ENCODE assay signal across 33 cellular contexts in the genomic region with DNA sequence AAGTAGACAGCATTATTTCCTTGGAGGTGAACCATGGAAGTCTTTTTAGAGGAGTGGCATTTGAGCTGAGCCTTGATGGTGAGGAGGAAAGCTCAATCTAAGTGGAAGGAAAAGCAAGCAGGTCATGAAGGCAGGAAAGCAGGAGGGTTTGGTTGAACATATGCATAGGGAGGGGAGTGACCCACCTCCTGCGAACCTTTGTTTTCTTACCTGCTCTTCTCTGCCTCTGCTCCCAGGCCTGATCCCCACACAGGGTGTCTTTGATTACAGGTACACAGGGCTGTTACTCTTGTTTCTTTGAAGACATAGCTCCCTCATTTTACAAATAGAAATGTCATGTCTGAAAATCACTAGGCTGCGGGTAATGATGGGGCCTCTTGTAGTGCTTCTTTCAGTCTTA.
"Had no signal": no experiment of that assay in that cellular context is flagged by ENCODE, and none has a peak within 500 bp of the region (broad histone marks: within the 10 kb centered on the region; RNA-seq: fewer than 3 reads in every experiment).

No MANE protein-coding gene starts in this region.

- H3K9me3 Mint-ChIP-seq: activated B cell treated with CpG ODN at 0.5 μM for 24 hours had no signal

- H3K27ac ChIP-seq: VCaP, WERI-Rb-1 had no signal

- H3K27me3 Mint-ChIP-seq: activated B cell treated with CpG ODN at 0.5 μM for 24 hours; activated CD4-positive, alpha-beta memory T cell treated with anti-CD3 and anti-CD28 coated beads for 36 hours; activated CD4-positive, alpha-beta T cell treated with anti-CD3 and anti-CD28 coated beads, Interleukin-2, amount 10 ng/mL, durations not matched to agents 24 days and 14 days; activated CD4-positive, alpha-beta T cell treated with anti-CD3 and anti-CD28 coated beads, Interleukin-2, amount 10 ng/mL, durations not matched to agents 7 days and 5 days; activated CD8-positive, alpha-beta T cell treated with anti-CD3 and anti-CD28 coated beads for 36 hours; T-helper 17 cell had no signal

- H3K36me3 Mint-ChIP-seq: activated CD4-positive, alpha-beta memory T cell treated with anti-CD3 and anti-CD28 coated beads for 36 hours; T-cell had no signal

- H3K27ac Mint-ChIP-seq: activated B cell treated with CpG ODN at 0.5 μM for 24 hours; activated CD4-positive, alpha-beta memory T cell treated with anti-CD3 and anti-CD28 coated beads for 36 hours; activated CD4-positive, alpha-beta memory T cell treated with anti-CD3 and anti-CD28 coated beads, Interleukin-2, amount 10 ng/mL, durations not matched to agents 7 days and 5 days; activated CD4-positive, alpha-beta T cell treated with anti-CD3 and anti-CD28 coated beads for 36 hours; activated CD4-positive, alpha-beta T cell treated with anti-CD3 and anti-CD28 coated beads, Interleukin-2, amount 10 ng/mL, durations not matched to agents 24 days and 14 days; activated CD4-positive, alpha-beta T cell treated with anti-CD3 and anti-CD28 coated beads, Interleukin-2, amount 10 ng/mL, durations not matched to agents 7 days and 5 days; activated CD8-positive, alpha-beta memory T cell treated with anti-CD3 and anti-CD28 coated beads, Interleukin-2, amount 10 ng/mL, durations not matched to agents 7 days and 5 days; activated CD8-positive, alpha-beta T cell treated with anti-CD3 and anti-CD28 coated beads for 36 hours; activated CD8-positive, alpha-beta T cell treated with anti-CD3 and anti-CD28 coated beads, Interleukin-2, amount 10 ng/mL, durations not matched to agents 7 days and 5 days; T-cell; T-helper 1 cell treated with Interleukin-12 subunit alpha and Interleukin-12 subunit beta and Interleukin-4 antibody, amounts not matched to agents 30 μg/mL and 1 μg/mL, for 36 hours; T-helper 17 cell; T-helper 2 cell treated with Interferon-gamma antibody and Interleukin-4, amounts not matched to agents 5 μg/mL and 100 μg/mL, for 36 hours had no signal

- H3K36me3 ChIP-seq: WERI-Rb-1 had no signal

- ATAC-seq: activated CD4-positive, alpha-beta T cell treated with anti-CD3 and anti-CD28 coated beads for 36 hours; activated CD4-positive, CD25-positive, alpha-beta regulatory T cell treated with anti-CD3 and anti-CD28 coated beads, Interleukin-2, amount 50 U/mL, for 24 hours; activated CD8-positive, alpha-beta memory T cell treated with anti-CD3 and anti-CD28 coated beads, Interleukin-2, amount 10 ng/mL, durations not matched to agents 7 days and 5 days; activated CD8-positive, alpha-beta T cell treated with anti-CD3 and anti-CD28 coated beads for 36 hours; activated CD8-positive, alpha-beta T cell treated with anti-CD3 and anti-CD28 coated beads, Interleukin-2, amount 10 ng/mL, durations not matched to agents 7 days and 5 days; T-cell; T-helper 17 cell had no signal

- H3K4me1 Mint-ChIP-seq: activated B cell treated with CpG ODN at 0.5 μM for 24 hours; activated CD4-positive, alpha-beta memory T cell treated with anti-CD3 and anti-CD28 coated beads, Interleukin-2, amount 10 ng/mL, durations not matched to agents 7 days and 5 days; activated CD4-positive, alpha-beta T cell treated with anti-CD3 and anti-CD28 coated beads, Interleukin-2, amount 10 ng/mL, durations not matched to agents 24 days and 14 days; activated CD4-positive, alpha-beta T cell treated with anti-CD3 and anti-CD28 coated beads, Interleukin-2, amount 10 ng/mL, durations not matched to agents 7 days and 5 days; activated CD8-positive, alpha-beta memory T cell treated with anti-CD3 and anti-CD28 coated beads, Interleukin-2, amount 10 ng/mL, durations not matched to agents 7 days and 5 days; T-cell; T-helper 17 cell had no signal

- H3K4me3 Mint-ChIP-seq: activated B cell treated with CpG ODN at 0.5 μM for 24 hours; activated CD4-positive, alpha-beta memory T cell treated with anti-CD3 and anti-CD28 coated beads for 36 hours; activated CD4-positive, alpha-beta memory T cell treated with anti-CD3 and anti-CD28 coated beads, Interleukin-2, amount 10 ng/mL, durations not matched to agents 7 days and 5 days; activated CD4-positive, alpha-beta T cell treated with anti-CD3 and anti-CD28 coated beads for 36 hours; activated CD4-positive, alpha-beta T cell treated with anti-CD3 and anti-CD28 coated beads, Interleukin-2, amount 10 ng/mL, durations not matched to agents 24 days and 14 days; activated CD4-positive, alpha-beta T cell treated with anti-CD3 and anti-CD28 coated beads, Interleukin-2, amount 10 ng/mL, durations not matched to agents 7 days and 5 days; activated CD8-positive, alpha-beta memory T cell treated with anti-CD3 and anti-CD28 coated beads, Interleukin-2, amount 10 ng/mL, durations not matched to agents 7 days and 5 days; activated CD8-positive, alpha-beta T cell treated with anti-CD3 and anti-CD28 coated beads for 36 hours; activated CD8-positive, alpha-beta T cell treated with anti-CD3 and anti-CD28 coated beads, Interleukin-2, amount 10 ng/mL, durations not matched to agents 7 days and 5 days; T-cell; T-helper 1 cell treated with Interleukin-12 subunit alpha and Interleukin-12 subunit beta and Interleukin-4 antibody, amounts not matched to agents 30 μg/mL and 1 μg/mL, for 36 hours; T-helper 17 cell; T-helper 2 cell treated with Interferon-gamma antibody and Interleukin-4, amounts not matched to agents 5 μg/mL and 100 μg/mL, for 36 hours had no signal

- DNase-seq: activated B cell treated with CpG ODN at 0.5 μM for 24 hours; activated CD4-positive, alpha-beta memory T cell treated with anti-CD3 and anti-CD28 coated beads for 36 hours; activated CD4-positive, alpha-beta memory T cell treated with anti-CD3 and anti-CD28 coated beads, Interleukin-2, amount 10 ng/mL, durations not matched to agents 7 days and 5 days; activated CD4-positive, alpha-beta T cell treated with anti-CD3 and anti-CD28 coated beads for 1 hour; activated CD4-positive, alpha-beta T cell treated with anti-CD3 and anti-CD28 coated beads for 36 hours; activated CD4-positive, alpha-beta T cell treated with anti-CD3 and anti-CD28 coated beads for 4 hours; activated CD4-positive, alpha-beta T cell treated with anti-CD3 and anti-CD28 coated beads for 48 hours; activated CD4-positive, alpha-beta T cell treated with anti-CD3 and anti-CD28 coated beads, Interleukin-2, amount 10 ng/mL, durations not matched to agents 24 days and 14 days; activated CD4-positive, alpha-beta T cell treated with anti-CD3 and anti-CD28 coated beads, Interleukin-2, amount 10 ng/mL, durations not matched to agents 7 days and 5 days; activated CD4-positive, alpha-beta T cell treated with anti-CD3 and anti-CD28 coated beads, Interleukin-2, amount 50 U/mL, for 1 hour; activated CD4-positive, alpha-beta T cell treated with anti-CD3 and anti-CD28 coated beads, Interleukin-2, amount 50 U/mL, for 4 hours; activated CD4-positive, alpha-beta T cell treated with anti-CD3 and anti-CD28 coated beads, Interleukin-2, amount 50 U/mL, for 48 hours; activated CD4-positive, CD25-positive, alpha-beta regulatory T cell; activated CD4-positive, CD25-positive, alpha-beta regulatory T cell treated with anti-CD3 and anti-CD28 coated beads, Interleukin-2, amount 50 U/mL, for 72 hours; activated CD8-positive, alpha-beta memory T cell treated with anti-CD3 and anti-CD28 coated beads for 24 hours; activated CD8-positive, alpha-beta memory T cell treated with anti-CD3 and anti-CD28 coated beads, Interleukin-2, amount 10 ng/mL, durations not matched to agents 7 days and 5 days; activated CD8-positive, alpha-beta memory T cell treated with anti-CD3 and anti-CD28 coated beads, Interleukin-2, amount 50 U/mL, for 4 hours; activated CD8-positive, alpha-beta memory T cell treated with anti-CD3 and anti-CD28 coated beads, Interleukin-2, amount 50 U/mL, for 48 hours; activated CD8-positive, alpha-beta T cell treated with anti-CD3 and anti-CD28 coated beads for 36 hours; activated CD8-positive, alpha-beta T cell treated with anti-CD3 and anti-CD28 coated beads, Interleukin-2, amount 10 ng/mL, durations not matched to agents 7 days and 5 days; activated T-cell treated with anti-CD3 and anti-CD28 coated beads for 4 hours; activated T-cell treated with anti-CD3 and anti-CD28 coated beads, Interleukin-2, amount 50 U/mL, for 1 hour; T-cell; T-helper 1 cell; T-helper 17 cell; T-helper 2 cell; T-helper 9 cell; T1000; WERI-Rb-1 had no signal
